12 cellular contexts compared by ENCODE assay signal in genomic region chr20:47929368-47930115, GRCh38.
A peak's percentile ranks its signal among the peaks of the same experiment; 100 is the strongest.
DNase-seq lines count a peak whose midpoint lies in the region; ATAC-seq lines count a peak whose summit lies in the region.
"Had no signal": no experiment of that assay in that cellular context is flagged by ENCODE, and none has a peak within 500 bp of the region (broad histone marks: within the 10 kb centered on the region; RNA-seq: fewer than 3 reads in every experiment).

No MANE protein-coding gene starts in this region.

- WGBS in trophoblast cell (ENCODE audit: extremely low coverage, insufficient coverage, insufficient read length) = no CpG with 5 or more reads among the region's 6 CpGs

- H3K4me3 ChIP-seq in trophoblast cell (ENCODE audit: low read depth, low read length) = no peak overlapping the region
- H3K4me3 ChIP-seq: ascending aorta, heart right ventricle had no signal

- H3K4me1 ChIP-seq in trophoblast cell (ENCODE audit: control insufficient read depth in 1 of 2, insufficient read depth in 2 of 2, low read length in 2 of 2) = no peaks in the 10 kb centered on the region
- H3K4me1 ChIP-seq: ascending aorta, heart right ventricle had no signal

- H2BK120ac ChIP-seq in trophoblast cell (ENCODE audit: insufficient read depth, low read length, poor library complexity) = no peak overlapping the region

- no peak overlapping the region for H2BK12ac ChIP-seq in trophoblast cell (ENCODE audit: low read length)

- H3K18ac ChIP-seq in trophoblast cell (ENCODE audit: low read length) = no peak overlapping the region

- no peak overlapping the region for H3K4ac ChIP-seq in trophoblast cell (ENCODE audit: low read depth, low read length)

- no peaks in the 10 kb centered on the region for H3K79me2 ChIP-seq in trophoblast cell (ENCODE audit: control insufficient read depth, insufficient read depth, low read length, poor library complexity)

- no peak overlapping the region for H2AFZ ChIP-seq in trophoblast cell (ENCODE audit: insufficient read depth, low read length, poor library complexity)

- H3K79me1 ChIP-seq in trophoblast cell (ENCODE audit: low read length) = no peaks in the 10 kb centered on the region

- no peaks in the 10 kb centered on the region for H3K36me3 ChIP-seq in trophoblast cell (ENCODE audit: control insufficient read depth in 1 of 2, insufficient read depth in 2 of 2, low read length in 2 of 2)
- H3K36me3 ChIP-seq: ascending aorta, heart right ventricle had no signal

- no peak overlapping the region for H2BK5ac ChIP-seq in trophoblast cell (ENCODE audit: low read depth, low read length, poor library complexity)

- no peak overlapping the region for H3K14ac ChIP-seq in trophoblast cell (ENCODE audit: low read length)

- no peaks in the 10 kb centered on the region for H3K9me3 ChIP-seq in trophoblast cell (ENCODE audit: insufficient read depth, low read depth, low read length)
- H3K9me3 ChIP-seq: ascending aorta, heart right ventricle had no signal

- H4K12ac ChIP-seq in trophoblast cell (ENCODE audit: low read depth, low read length) = no peak overlapping the region

- peak; percentile 15 for ATAC-seq in esophagus mucosa
- no peak for ATAC-seq in GM18858 (IDR thresholded peaks at IDR 0.05; ENCODE audit: unreplicated experiment)
- ATAC-seq: heart right ventricle had no signal

- peak overlapping the region; percentile 19 for H2AK5ac ChIP-seq in trophoblast cell (ENCODE audit: low read length)

- H4K8ac ChIP-seq in trophoblast cell (ENCODE audit: low read depth, low read length) = no peak overlapping the region

- DNase-seq in GM04503 (ENCODE audit: low read depth) (peak; percentile 66), NCI-H526 (lab: John Stamatoyannopoulos, UW) (peak; percentile 58 to 61), trophoblast cell (no peak), SHP77 treated with DMSO at 0.1 percent for 48 hours (lab: John Stamatoyannopoulos, UW) (no peak), NCI-H2107 treated with DMSO at 0.1 percent for 48 hours (lab: John Stamatoyannopoulos, UW; ENCODE audit: unreplicated experiment) (no peak)
- DNase-seq in stimulated activated CD8-positive, alpha-beta memory T cell treated with anti-CD3 and anti-CD28 coated beads, Interleukin-4, amount 100 ng/mL, for 48 hours = no peak
- DNase-seq: activated CD8-positive, alpha-beta memory T cell treated with anti-CD3 and anti-CD28 coated beads, Interleukin-2, amount 50 U/mL, for 48 hours; heart right ventricle; naive B cell had no signal

- no peak overlapping the region for H3K4me2 ChIP-seq in trophoblast cell (ENCODE audit: low read length)

- H3K27ac ChIP-seq in trophoblast cell (ENCODE audit: low read depth, low read length) = no peak overlapping the region
- H3K27ac ChIP-seq: ascending aorta had no signal

- no peak overlapping the region for H4K91ac ChIP-seq in trophoblast cell (ENCODE audit: low read depth, low read length)

- no peak overlapping the region for H3K9ac ChIP-seq in trophoblast cell (ENCODE audit: low read length)

- H3K23ac ChIP-seq in trophoblast cell (ENCODE audit: low read length) = no peak overlapping the region

- H3K27me3 ChIP-seq in trophoblast cell (ENCODE audit: insufficient read depth, low read length) = no peaks in the 10 kb centered on the region
- H3K27me3 ChIP-seq: ascending aorta had no signal

Comparison
In these comparisons a context has a peak if more than half of its experiments do, and no peak if none do; other contexts are left out.
1. DNase-seq: peak in GM04503 (single experiment) and NCI-H526 (2 of 2); none in trophoblast cell (0 of 2), SHP77 treated with DMSO at 0.1 percent for 48 hours (single experiment), stimulated activated CD8-positive, alpha-beta memory T cell treated with anti-CD3 and anti-CD28 coated beads, Interleukin-4, amount 100 ng/mL, for 48 hours (single experiment) and NCI-H2107 treated with DMSO at 0.1 percent for 48 hours (single experiment).